In genomic region chr2:235614900-235615712, GRCh38 we compare ENCODE assay signal across 11 cellular contexts.
DNase-seq lines count a peak whose midpoint lies in the region; ATAC-seq and TF ChIP-seq lines count a peak whose summit lies in the region.
"Had no signal": no experiment of that assay in that cellular context is flagged by ENCODE, and none has a peak within 500 bp of the region (broad histone marks: within the 10 kb centered on the region; RNA-seq: fewer than 3 reads in every experiment).

No MANE protein-coding gene starts in this region.

- DNase-seq in GM03348 (ENCODE audit: low spot score), result peak; percentile 83
- peak; percentile 80 for DNase-seq in amniotic stem cell (lab: John Stamatoyannopoulos, UW)
- DNase-seq in left ventricle myocardium inferior, result peak; percentile 66
- peak; percentile 41 to 77 for DNase-seq in gastrocnemius medialis
- DNase-seq in CD1c-positive myeloid dendritic cell (ENCODE audit: extremely low spot score), result no peak
- DNase-seq: naive thymus-derived CD8-positive, alpha-beta T cell; NCI-H187 treated with DMSO at 0.1 percent for 48 hours had no signal

- H3K36me3 ChIP-seq in left ventricle myocardium inferior (no peaks in the 10 kb centered on the region), gastrocnemius medialis (no peaks in the 10 kb centered on the region)

- ATAC-seq in gastrocnemius medialis (peak; percentile 71 to 77), HG02623 (IDR thresholded peaks at IDR 0.05; ENCODE audit: unreplicated experiment) (no peak), GM18519 (IDR thresholded peaks at IDR 0.05; ENCODE audit: low FRiP score, unreplicated experiment) (no peak), HG02884 (IDR thresholded peaks at IDR 0.05; ENCODE audit: unreplicated experiment) (no peak)
- ATAC-seq: HCT116; naive thymus-derived CD8-positive, alpha-beta T cell had no signal

- H3K27ac ChIP-seq in left ventricle myocardium inferior (replicated peaks) (peak overlapping the region; percentile 74), gastrocnemius medialis (peak overlapping the region; percentile 4 to 59 (median 32))

- H3K4me1 ChIP-seq in left ventricle myocardium inferior, result peaks cover 44% of the 10 kb centered on the region
- peaks cover 25 to 26% of the 10 kb centered on the region in 2 donors for H3K4me1 ChIP-seq in gastrocnemius medialis

- H3K4me3 ChIP-seq in left ventricle myocardium inferior, result no peak overlapping the region
- H3K4me3 ChIP-seq in gastrocnemius medialis, result peak overlapping the region in 1 of 4 donors; percentile 10

- TF ChIP-seq POLR2A in gastrocnemius medialis (IDR thresholded peaks at IDR 0.05), result no peak

- intact Hi-C loops in left ventricle myocardium inferior (cut with micrococcal nuclease) (no loop called here), gastrocnemius medialis (cut with DNase I; ENCODE audit: low total_unique reads) (no loop called here)

- H3K27me3 ChIP-seq in left ventricle myocardium inferior (ENCODE audit: low read depth), result no peaks in the 10 kb centered on the region
- H3K27me3 ChIP-seq in gastrocnemius medialis, result no peaks in the 10 kb centered on the region

- TF ChIP-seq CTCF in left ventricle myocardium inferior (IDR thresholded peaks at IDR 0.05; ENCODE audit: borderline replicate concordance) (no peak), gastrocnemius medialis (IDR thresholded peaks at IDR 0.05 in 4 of 5, conservative IDR thresholded peaks at IDR 0.05 in 1 of 5) (no peak)

- H3K9me3 ChIP-seq in left ventricle myocardium inferior (replicated peaks), result no peaks in the 10 kb centered on the region
- no peaks in the 10 kb centered on the region for H3K9me3 ChIP-seq in gastrocnemius medialis

- in situ Hi-C loops in gastrocnemius medialis (cut with MboI; ENCODE audit: low sequenced_read_pairs in 4 of 4), result no loop called here

Comparison
In these comparisons a context has a peak if more than half of its experiments do, and no peak if none do; other contexts are left out.
1. ATAC-seq: peak in gastrocnemius medialis (2 of 2); none in HG02623 (single experiment), GM18519 (single experiment) and HG02884 (single experiment).